In the genomic region with DNA sequence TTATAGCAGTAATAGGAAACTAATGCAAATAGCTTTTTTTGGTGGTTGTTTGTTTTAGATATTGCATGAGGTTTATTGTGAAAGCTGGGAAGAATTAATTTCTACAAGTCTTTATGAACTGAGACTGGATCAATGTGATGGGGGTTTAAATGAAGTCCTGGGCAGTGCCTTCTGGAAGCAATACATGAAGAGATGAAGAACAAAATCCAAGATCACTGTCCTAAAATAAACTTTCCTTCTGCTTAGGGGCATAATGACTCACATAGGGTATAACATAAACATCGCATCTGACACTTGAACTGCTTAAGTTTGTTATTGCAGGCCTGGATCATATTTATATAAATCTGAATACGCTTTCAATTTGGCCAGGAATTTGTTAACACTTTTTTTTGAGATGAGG, we compare ENCODE assay signal across 31 cellular contexts. TPM values are rescaled to one million over a fixed set of nuclear protein-coding genes. Genes with fewer than 3 reads are reported as not detected.
DNase-seq lines count a peak whose midpoint lies in the region; ATAC-seq, FAIRE-seq and TF ChIP-seq lines count a peak whose summit lies in the region.
"Had no signal": no experiment of that assay in that cellular context is flagged by ENCODE, and none has a peak within 500 bp of the region (broad histone marks: within the 10 kb centered on the region; RNA-seq: fewer than 3 reads in every experiment).

No MANE protein-coding gene starts in this region.

- CTCF ChIA-PET in AG04450 (lab: Charles Lee) = interaction anchor here (0.6 kb wide), 2 partner anchors 13 to 38 kb away, joined by 3 to 6 read pairs; no protein-coding TSS in a partner anchor
- CTCF ChIA-PET in IMR-90 (lab: Yijun Ruan, JAX) = no interaction called here
- CTCF ChIA-PET in endothelial cell of umbilical vein (lab: Charles Lee) = interaction anchor here (0.7 to 1.8 kb wide), 3 partner anchors 12 to 172 kb away, joined by 3 to 4 read pairs (median 4); no protein-coding TSS in a partner anchor

- BruUV-seq in IMR-90 (replicated peaks; lab: Mats Ljungman, UMichigan) (no TSS peak), endothelial cell of umbilical vein (replicated peaks; lab: Mats Ljungman, UMichigan) (no TSS peak)

- in situ Hi-C loops in IMR-90 (cut with MboI; ENCODE audit: low sequenced_read_pairs) (no loop called here), transverse colon (cut with MboI; ENCODE audit: low pct_ligation_motif_present in 1 of 4, low pct_unique_long_range_greater_than_20kb in 1 of 4, low sequenced_read_pairs in 3 of 4) (no loop called here)

- TF ChIP-seq CTCF in AG04450 (IDR thresholded peaks at IDR 0.05; ENCODE audit: low read depth, low read length) = no peak
- no peak for TF ChIP-seq CTCF in IMR-90 (conservative IDR thresholded peaks at IDR 0.05; ENCODE audit: low read depth, low read length)
- TF ChIP-seq CTCF in endothelial cell of umbilical vein (IDR thresholded peaks at IDR 0.05; ENCODE audit: extremely low read depth in 1 of 2, insufficient read depth in 1 of 2, low read depth in 1 of 2, low read length in 2 of 2) = no peak
- TF ChIP-seq CTCF in transverse colon (IDR thresholded peaks at IDR 0.05) = no peak

- H3K9ac ChIP-seq in IMR-90 (ENCODE audit: low read depth, low read length) (no peak overlapping the region), endothelial cell of umbilical vein (replicated peaks; ENCODE audit: extremely low read depth, insufficient read depth, low read length) (no peak overlapping the region)

- no peak for FAIRE-seq in endothelial cell of umbilical vein (lab: Jason Lieb, UNC)
- FAIRE-seq: A204.1, GM18507, GM19239 had no signal

- no peak overlapping the region for H3K4me3 ChIP-seq in AG04450 (ENCODE audit: low read depth, low read length)
- H3K4me3 ChIP-seq in IMR-90 (ENCODE audit: insufficient read depth, low read depth, low read length) = no peak overlapping the region
- no peak overlapping the region for H3K4me3 ChIP-seq in endothelial cell of umbilical vein (replicated peaks in 1 of 3; ENCODE audit: insufficient read depth in 1 of 3, low read depth in 1 of 3, low read length in 3 of 3)
- H3K4me3 ChIP-seq in transverse colon = no peak overlapping the region
- H3K4me3 ChIP-seq: adrenal gland, GM23338, lung, upper lobe of left lung had no signal

- no peak overlapping the region for H2AK5ac ChIP-seq in IMR-90 (ENCODE audit: low read depth, low read length)

- no CpG with 5 or more reads among the region's 2 CpGs for WGBS in IMR-90 (ENCODE audit: extremely low coverage in 2 of 2, insufficient read length in 1 of 2), 2 experiments
- WGBS in transverse colon (ENCODE audit: low coverage in 1 of 2), 2 donors = 76% methylated on average over 2 of the region's 2 CpGs; no CpG with 5 or more reads in 1 of the 2 donors

- no peaks in the 10 kb centered on the region for H4K20me1 ChIP-seq in IMR-90 (ENCODE audit: insufficient read depth, low read length)
- H4K20me1 ChIP-seq in endothelial cell of umbilical vein (replicated peaks; ENCODE audit: control insufficient read depth, extremely low read depth, insufficient read depth, low read length) = no peaks in the 10 kb centered on the region

- H3K4ac ChIP-seq in IMR-90 (ENCODE audit: low read depth, low read length) = no peak overlapping the region; the same call in 1 of the 2 replicates

- peak; percentile 48 for DNase-seq in AG04450 (ENCODE audit: low read depth, low spot score)
- DNase-seq in IMR-90 = peak; percentile 81
- DNase-seq in endothelial cell of umbilical vein (ENCODE audit: low read depth, low spot score) = peak; percentile 50
- peak; percentile 68 for DNase-seq in iris pigment epithelial cell (ENCODE audit: low read depth)
- no peak for DNase-seq in transverse colon
- no peak for DNase-seq in NCI-H2171 treated with DMSO at 0.1 percent for 48 hours (lab: John Stamatoyannopoulos, UW)
- DNase-seq: activated CD4-positive, alpha-beta memory T cell treated with anti-CD3 and anti-CD28 coated beads for 36 hours; activated CD4-positive, CD25-positive, alpha-beta regulatory T cell treated with anti-CD3 and anti-CD28 coated beads, Interleukin-2, amount 50 U/mL, for 72 hours; activated CD8-positive, alpha-beta memory T cell treated with anti-CD3 and anti-CD28 coated beads, Interleukin-2, amount 50 U/mL, for 4 hours; activated naive CD4-positive, alpha-beta T cell treated with Interleukin-2 at 50 U/mL for 16 hours; adrenal gland; BE2C; CD8-positive, alpha-beta T cell; hypothalamus; left cardiac atrium; NCI-H1417 treated with DMSO at 0.1 percent for 48 hours; NCI-H2081 treated with DMSO at 0.1 percent for 48 hours; NCI-H345; NCI-H69; stimulated activated CD4-positive, alpha-beta T cell treated with anti-CD3 and anti-CD28 coated beads, Interleukin-4, amount 100 ng/mL, for 4 hours; upper lobe of left lung had no signal

- H3K18ac ChIP-seq in IMR-90 (ENCODE audit: low read depth, low read length) = peak overlapping the region; percentile 79; the same call in 1 of the 2 replicates

- POLR2A ChIA-PET in AG04450 (lab: Yijun Ruan, JAX) = interaction anchor here (0.6 to 1.5 kb wide), 3 partner anchors 25 to 33 kb away, joined by 3 to 8 read pairs (median 4); no protein-coding TSS in a partner anchor
- POLR2A ChIA-PET in IMR-90 (lab: Charles Lee; ENCODE audit: unreplicated experiment) = no interaction called here
- POLR2A ChIA-PET in endothelial cell of umbilical vein (lab: Charles Lee) = interaction anchor here (0.7 kb wide), 1 partner anchor 71 kb away, joined by 3 read pairs; no protein-coding TSS in a partner anchor

- no peak overlapping the region for H2AK9ac ChIP-seq in IMR-90 (replicated peaks; ENCODE audit: low read depth, low read length, poor library complexity)

- H3K27ac ChIP-seq in AG04450 (ENCODE audit: low read depth, low read length) (no peak overlapping the region), IMR-90 (ENCODE audit: insufficient read depth, low read length) (peak overlapping the region; percentile 81; the same call in 1 of the 2 replicates), endothelial cell of umbilical vein (ENCODE audit: insufficient read depth, low read depth, low read length) (no peak overlapping the region), transverse colon (peak overlapping the region in 1 of 4 donors; percentile 5)
- H3K27ac ChIP-seq: adrenal gland, epithelial cell of prostate, upper lobe of left lung had no signal

- peak; percentile 79 for ATAC-seq in IMR-90 (ENCODE audit: low read depth)
- no peak for ATAC-seq in HG02588 (IDR thresholded peaks at IDR 0.05; ENCODE audit: unreplicated experiment)
- no peak for ATAC-seq in HG02981 (IDR thresholded peaks at IDR 0.05; ENCODE audit: unreplicated experiment)
- ATAC-seq: CD8-positive, alpha-beta T cell; GM23338; left cardiac atrium; natural killer cell treated with Interleukin-12 subunit alpha and Interleukin-12 subunit beta and Interleukin-15 and Interleukin-18, amount 100 ng/mL, for 72 hours; Panc1 had no signal

- TF ChIP-seq RAD21 in IMR-90 (IDR thresholded peaks at IDR 0.05; ENCODE audit: low read length) = no peak

- no peak overlapping the region for H3K14ac ChIP-seq in IMR-90 (replicated peaks; ENCODE audit: low read depth, low read length)

- H2AFZ ChIP-seq in IMR-90 (replicated peaks; ENCODE audit: low read length, poor library complexity) (no peak overlapping the region), endothelial cell of umbilical vein (ENCODE audit: low read depth, low read length) (no peak overlapping the region)
- H2AFZ ChIP-seq: GM23338 had no signal

- H3K36me3 ChIP-seq in IMR-90 (ENCODE audit: control insufficient read depth, insufficient read depth, low read length) (no peaks in the 10 kb centered on the region), endothelial cell of umbilical vein (ENCODE audit: control insufficient read depth in 2 of 2, extremely low read depth in 1 of 2, insufficient read depth in 2 of 2, low read length in 2 of 2) (no peaks in the 10 kb centered on the region), transverse colon (no peaks in the 10 kb centered on the region)
- H3K36me3 ChIP-seq: adrenal gland, BE2C, upper lobe of left lung had no signal

- dilution Hi-C loops in IMR-90 (cut with HindIII; ENCODE audit: low sequenced_read_pairs, unreplicated experiment) (no loop called here), endothelial cell of umbilical vein (cut with MboI; ENCODE audit: extremely low pct_ligation_motif_present, low sequenced_read_pairs) (no loop called here)

- H2BK5ac ChIP-seq in IMR-90 (ENCODE audit: low read depth, low read length, poor library complexity, severe bottlenecking) = peak overlapping the region; percentile 76

- no peak overlapping the region for H2BK20ac ChIP-seq in IMR-90 (ENCODE audit: low read depth, low read length)

- H3K4me2 ChIP-seq in IMR-90 (ENCODE audit: low read depth, low read length) (peak overlapping the region; percentile 18; the same call in 1 of the 2 replicates), endothelial cell of umbilical vein (ENCODE audit: insufficient read depth, low read length) (no peak overlapping the region)
- H3K4me2 ChIP-seq: GM23338 had no signal

- H3K79me2 ChIP-seq in endothelial cell of umbilical vein (ENCODE audit: control insufficient read depth, insufficient read depth, low read length) = no peaks in the 10 kb centered on the region

- no peak overlapping the region for H3K23ac ChIP-seq in IMR-90 (ENCODE audit: low read depth, low read length)

- H3K4me1 ChIP-seq in IMR-90 (ENCODE audit: control insufficient read depth, insufficient read depth, low read length) (peaks cover 13% of the 10 kb centered on the region; the same call in 1 of the 2 replicates), endothelial cell of umbilical vein (ENCODE audit: control insufficient read depth, extremely low read depth, insufficient read depth, low read length) (peaks cover 10% of the 10 kb centered on the region), transverse colon (peaks cover 0 to 7% (median 0%) of the 10 kb centered on the region in 4 donors)
- H3K4me1 ChIP-seq: BE2C had no signal

- H3K27me3 ChIP-seq in AG04450 (ENCODE audit: control insufficient read depth, insufficient read depth, low read length) (no peaks in the 10 kb centered on the region), IMR-90 (ENCODE audit: control insufficient read depth, insufficient read depth, low read length) (peaks cover 3% of the 10 kb centered on the region; the same call in 1 of the 2 replicates), endothelial cell of umbilical vein (ENCODE audit: control insufficient read depth in 2 of 2, insufficient read depth in 2 of 2, low read length in 2 of 2) (peaks cover 16 to 24% of the 10 kb centered on the region in 2 experiments), transverse colon (no peaks in the 10 kb centered on the region)
- H3K27me3 ChIP-seq: adrenal gland, upper lobe of left lung had no signal

- H2BK120ac ChIP-seq in IMR-90 (ENCODE audit: low read depth, low read length) = peak overlapping the region; percentile 86; the same call in 1 of the 2 replicates

- H4K91ac ChIP-seq in IMR-90 (ENCODE audit: insufficient read depth, low read depth, low read length) = no peak overlapping the region

- no peaks in the 10 kb centered on the region for H3K79me1 ChIP-seq in IMR-90 (ENCODE audit: low read depth in 1 of 2, low read length in 2 of 2)

- H4K8ac ChIP-seq in IMR-90 (ENCODE audit: low read depth in 2 of 2, low read length in 2 of 2) = no peak overlapping the region

- H4K5ac ChIP-seq in IMR-90 (ENCODE audit: low read depth, low read length) = no peak overlapping the region

- H2BK15ac ChIP-seq in IMR-90 (ENCODE audit: low read depth, low read length) = 0 out of 3 replicates have a peak overlapping the region, but pooled peaks have one; percentile 26

- no peak for TF ChIP-seq POLR2A in IMR-90 (IDR thresholded peaks at IDR 0.05; ENCODE audit: low read depth, low read length)
- TF ChIP-seq POLR2A in endothelial cell of umbilical vein (IDR thresholded peaks at IDR 0.05; ENCODE audit: low read depth, low read length) = no peak
- no peak for TF ChIP-seq POLR2A in transverse colon (IDR thresholded peaks at IDR 0.05)

- TF ChIP-seq EP300 in transverse colon (IDR thresholded peaks at IDR 0.05; ENCODE audit: low read depth) = no peak

- intact Hi-C loops in IMR-90 (cut with micrococcal nuclease) (no loop called here), endothelial cell of umbilical vein (cut with micrococcal nuclease) (no loop called here), transverse colon (cut with DNase I; ENCODE audit: low total_unique reads) (no loop called here)

- H3K9me3 ChIP-seq in AG04450 (ENCODE audit: control insufficient read depth, insufficient read depth, low read length) = peaks cover 5% of the 10 kb centered on the region; the same call in 1 of the 2 replicates
- peaks cover 3% of the 10 kb centered on the region; the same call in 1 of the 2 replicates for H3K9me3 ChIP-seq in IMR-90 (ENCODE audit: control insufficient read depth, insufficient read depth, low read length)
- no peaks in the 10 kb centered on the region for H3K9me3 ChIP-seq in endothelial cell of umbilical vein (replicated peaks; ENCODE audit: control insufficient read depth, insufficient read depth, low read length)
- no peaks in the 10 kb centered on the region for H3K9me3 ChIP-seq in transverse colon
- H3K9me3 ChIP-seq: adrenal gland, BE2C had no signal

- H3K9me1 ChIP-seq in IMR-90 (ENCODE audit: insufficient read depth, low read length) = peaks cover 4% of the 10 kb centered on the region; the same call in 1 of the 2 replicates
- H3K9me1 ChIP-seq in endothelial cell of umbilical vein (replicated peaks; ENCODE audit: control insufficient read depth, extremely low read depth, insufficient read depth, low read length) = no peaks in the 10 kb centered on the region

- no peak overlapping the region; the same call in 1 of the 2 replicates for H3K56ac ChIP-seq in IMR-90 (ENCODE audit: extremely low read depth, insufficient read depth, low read length)

RNA-seq across cellular contexts. Expression of gene SHLD1, which starts 20.9 kb away (rescaled TPM):
- polyA plus RNA-seq in AG04450 (2011; rRNA removed) (3.5 and 4.1 TPM in 2 replicates), IMR-90 (2012; rRNA removed) (2.2 and 2.6 TPM in 2 replicates), endothelial cell of umbilical vein (6.3 and 6.7 TPM in 2 replicates)
- 1.3 and 4.2 TPM in 2 replicates for polyA minus RNA-seq in AG04450 (2011; rRNA and poly(A)+ RNA removed)
- total RNA-seq in IMR-90 (2012; rRNA removed) (1.9 and 3.0 TPM in 2 replicates), endothelial cell of umbilical vein (4.7 and 5.1 TPM in 2 replicates), transverse colon (10 to 100 TPM in 1 of 4 donors, 1 to 10 TPM in 2, not detected in 1; 3.0 to 43.8 (median 6.8) TPM)
- 2.3 and 2.6 TPM in 2 replicates for polyA plus RNA-seq in IMR-90 (2012; cell fraction: cytosol; rRNA removed)
- 1.3 and 2.8 TPM in 2 replicates for polyA plus RNA-seq in IMR-90 (2012; cell fraction: nucleus; rRNA removed; ENCODE audit: low replicate concordance)
- 6.3 and 7.6 TPM in 2 replicates for polyA plus RNA-seq in endothelial cell of umbilical vein (2011; cell fraction: cytosol; rRNA removed)
- polyA plus RNA-seq in endothelial cell of umbilical vein (2011; cell fraction: nucleus; rRNA removed) = 3.6 and 3.8 TPM in 2 replicates
- polyA plus RNA-seq in endothelial cell of umbilical vein (2012) = 3.6 and 5.3 TPM in 2 replicates
- 4.3 and 4.4 TPM in 2 replicates for polyA minus RNA-seq in endothelial cell of umbilical vein
- not detected for polyA minus RNA-seq in endothelial cell of umbilical vein (2011; cell fraction: cytosol; rRNA and poly(A)+ RNA removed)
- polyA minus RNA-seq in endothelial cell of umbilical vein (2011; cell fraction: nucleus; rRNA and poly(A)+ RNA removed) = 2.5 and 2.6 TPM in 2 replicates

Comparison
In these comparisons a context has a peak if more than half of its experiments do, and no peak if none do; other contexts are left out.
1. DNase-seq: peak in AG04450 (single experiment), IMR-90 (single experiment), endothelial cell of umbilical vein (single experiment) and iris pigment epithelial cell (single experiment); none in transverse colon (single experiment) and NCI-H2171 treated with DMSO at 0.1 percent for 48 hours (single experiment).